In genomic region chr18:75433098-75433497, GRCh38 we compare ENCODE assay signal across 2 cellular contexts.
TF ChIP-seq lines count a peak whose summit lies in the region.

No MANE protein-coding gene starts in this region.

TF ChIP-seq in GM23338, 12 proteins besides CTCF, POLR2A, EP300 and RAD21:
- TF ChIP-seq ZNF462 (CRISPR knock-in tag; IDR thresholded peaks at IDR 0.05) (peak; percentile 61; the same call in 1 of the 2 replicates), JUNB (IDR thresholded peaks at IDR 0.05; ENCODE audit: unreplicated experiment) (no peak), ETS1 (IDR thresholded peaks at IDR 0.05) (no peak)

TF ChIP-seq in WTC11, 78 proteins besides CTCF, POLR2A, EP300 and RAD21:
- TF ChIP-seq FOXP4 (CRISPR knock-in tag; IDR thresholded peaks at IDR 0.05) (no peak), ESRRA (CRISPR knock-in tag; IDR thresholded peaks at IDR 0.05; ENCODE audit: borderline replicate concordance) (no peak), IRF2 (CRISPR knock-in tag; IDR thresholded peaks at IDR 0.05; ENCODE audit: borderline replicate concordance, low read depth) (no peak), NR3C1 (CRISPR knock-in tag; conservative IDR thresholded peaks at IDR 0.05; ENCODE audit: low read depth) (no peak), SP1 (CRISPR knock-in tag; conservative IDR thresholded peaks at IDR 0.05) (no peak), ATF1 (CRISPR knock-in tag; IDR thresholded peaks at IDR 0.05) (no peak), GRHL2 (CRISPR knock-in tag; IDR thresholded peaks at IDR 0.05; ENCODE audit: insufficient replicate concordance, severe bottlenecking) (no peak), IRF1 (CRISPR knock-in tag; IDR thresholded peaks at IDR 0.05) (no peak), ZNF281 (CRISPR knock-in tag; IDR thresholded peaks at IDR 0.05) (no peak), OVOL2 (CRISPR knock-in tag; IDR thresholded peaks at IDR 0.05; ENCODE audit: borderline replicate concordance) (no peak), TEAD4 (CRISPR knock-in tag; IDR thresholded peaks at IDR 0.05) (no peak), AR (CRISPR knock-in tag; IDR thresholded peaks at IDR 0.05) (no peak), ZBTB21 (CRISPR knock-in tag; IDR thresholded peaks at IDR 0.05; ENCODE audit: borderline replicate concordance) (no peak), JUN (CRISPR knock-in tag; IDR thresholded peaks at IDR 0.05) (no peak), TEAD1 (CRISPR knock-in tag; IDR thresholded peaks at IDR 0.05) (no peak), ATF6 (CRISPR knock-in tag; IDR thresholded peaks at IDR 0.05) (no peak), TP53 (CRISPR knock-in tag; IDR thresholded peaks at IDR 0.05) (no peak)
